In genomic region chr3:175890056-175890455, GRCh38 we compare ENCODE assay signal across 29 cellular contexts.
"Had no signal": no experiment of that assay in that cellular context is flagged by ENCODE, and none has a peak within 500 bp of the region (broad histone marks: within the 10 kb centered on the region; RNA-seq: fewer than 3 reads in every experiment).

No MANE protein-coding gene starts in this region.

- H3K27me3 ChIP-seq: adrenal gland, body of pancreas, brain microvascular endothelial cell, breast epithelium had no signal

- DNase-seq: activated B cell treated with CpG ODN at 0.5 μM for 24 hours; activated CD4-positive, alpha-beta memory T cell treated with anti-CD3 and anti-CD28 coated beads, Interleukin-2, amount 10 ng/mL, durations not matched to agents 7 days and 5 days; activated CD4-positive, alpha-beta T cell treated with anti-CD3 and anti-CD28 coated beads for 48 hours; activated CD4-positive, alpha-beta T cell treated with anti-CD3 and anti-CD28 coated beads, Interleukin-2, amount 10 ng/mL, durations not matched to agents 7 days and 5 days; activated CD4-positive, alpha-beta T cell treated with anti-CD3 and anti-CD28 coated beads, Interleukin-2, amount 50 U/mL, for 48 hours; activated CD4-positive, CD25-positive, alpha-beta regulatory T cell treated with anti-CD3 and anti-CD28 coated beads, Interleukin-2, amount 50 U/mL, for 72 hours; activated CD8-positive, alpha-beta memory T cell treated with anti-CD3 and anti-CD28 coated beads for 24 hours; activated CD8-positive, alpha-beta memory T cell treated with anti-CD3 and anti-CD28 coated beads, Interleukin-2, amount 10 ng/mL, durations not matched to agents 7 days and 5 days; activated CD8-positive, alpha-beta memory T cell treated with anti-CD3 and anti-CD28 coated beads, Interleukin-2, amount 50 U/mL, for 48 hours; activated CD8-positive, alpha-beta T cell treated with anti-CD3 and anti-CD28 coated beads, Interleukin-2, amount 10 ng/mL, durations not matched to agents 7 days and 5 days; activated effector memory CD4-positive, alpha-beta T cell treated with Interleukin-2 at 50 U/mL for 16 hours; activated gamma-delta T cell; activated naive CD4-positive, alpha-beta T cell treated with anti-CD3 and anti-CD28 coated beads, Interleukin-2, amount 10 ng/mL, durations not matched to agents 7 days and 5 days; activated naive CD4-positive, alpha-beta T cell treated with Interleukin-2 at 50 U/mL for 16 hours; activated naive CD8-positive, alpha-beta T cell treated with anti-CD3 and anti-CD28 coated beads, Interleukin-2, amount 10 ng/mL, durations not matched to agents 7 days and 5 days; activated naive CD8-positive, alpha-beta T cell treated with anti-CD3 and anti-CD28 coated beads, Interleukin-2, amount 50 U/mL, for 24 hours; activated T-cell treated with anti-CD3 and anti-CD28 coated beads, Interleukin-2, amount 50 U/mL, for 24 hours; activated T-cell treated with anti-CD3 and anti-CD28 coated beads, Interleukin-2, amount 50 U/mL, for 48 hours; adrenal gland; amniotic stem cell; aorta; body of pancreas; brain microvascular endothelial cell; central memory CD4-positive, alpha-beta T cell; T-helper 1 cell; T-helper 2 cell; T-helper 9 cell had no signal

- ATAC-seq: activated CD8-positive, alpha-beta memory T cell treated with anti-CD3 and anti-CD28 coated beads, Interleukin-2, amount 10 ng/mL, durations not matched to agents 7 days and 5 days; activated CD8-positive, alpha-beta T cell treated with anti-CD3 and anti-CD28 coated beads, Interleukin-2, amount 10 ng/mL, durations not matched to agents 7 days and 5 days; activated naive CD8-positive, alpha-beta T cell treated with anti-CD3 and anti-CD28 coated beads, Interleukin-2, amount 50 U/mL, for 24 hours; body of pancreas had no signal

- H3K9me3 ChIP-seq: adrenal gland, body of pancreas, breast epithelium had no signal

- H3K36me3 ChIP-seq: adrenal gland, brain microvascular endothelial cell, breast epithelium had no signal

- H3K4me3 ChIP-seq: adrenal gland, body of pancreas, breast epithelium had no signal

- H3K4me1 ChIP-seq: adrenal gland, breast epithelium had no signal

- H3K27ac ChIP-seq: adrenal gland, body of pancreas, brain microvascular endothelial cell, breast epithelium, VCaP had no signal
